ENCODE assay signal across 1 cellular context in genomic region chr16:87692756-87693155, GRCh38.
TF ChIP-seq lines count a peak whose summit lies in the region.

No MANE protein-coding gene starts in this region.

TF ChIP-seq in IMR-90, 13 proteins besides CTCF, POLR2A, EP300 and RAD21:
- no peak for TF ChIP-seq USF2 (IDR thresholded peaks at IDR 0.05; ENCODE audit: low read depth, low read length)
- no peak for TF ChIP-seq MAFK (IDR thresholded peaks at IDR 0.05; ENCODE audit: low read depth, low read length)
- TF ChIP-seq MXI1 (IDR thresholded peaks at IDR 0.05; ENCODE audit: borderline replicate concordance, low read depth, low read length): no peak
- TF ChIP-seq RCOR1 (IDR thresholded peaks at IDR 0.05; ENCODE audit: insufficient replicate concordance, low read length): no peak
- no peak for TF ChIP-seq CEBPB (IDR thresholded peaks at IDR 0.05; ENCODE audit: low read depth, low read length)
- TF ChIP-seq MAZ (IDR thresholded peaks at IDR 0.05; ENCODE audit: borderline replicate concordance, low read depth, low read length): no peak
- TF ChIP-seq NFE2L2 (IDR thresholded peaks at IDR 0.05; ENCODE audit: low read depth, low read length): no peak
- TF ChIP-seq CHD1 (IDR thresholded peaks at IDR 0.05; ENCODE audit: low read depth, low read length): no peak
- no peak for TF ChIP-seq RFX5 (IDR thresholded peaks at IDR 0.05; ENCODE audit: low read depth, low read length)
- no peak for TF ChIP-seq FOS (IDR thresholded peaks at IDR 0.05; ENCODE audit: low read depth, low read length)
- TF ChIP-seq SMC3 (IDR thresholded peaks at IDR 0.05; ENCODE audit: low read depth, low read length): no peak
- no peak for TF ChIP-seq BHLHE40 (IDR thresholded peaks at IDR 0.05; ENCODE audit: low read depth, low read length)
- no peak for TF ChIP-seq ELK1 (IDR thresholded peaks at IDR 0.05; ENCODE audit: borderline replicate concordance, low read depth, low read length)
